Comparison of ENCODE assay signal across 1 cellular context in genomic region chr4:185304944-185305690, GRCh38.
TF ChIP-seq lines count a peak whose summit lies in the region.

No MANE protein-coding gene starts in this region.

TF ChIP-seq in GM12878, 131 proteins besides CTCF, POLR2A, EP300 and RAD21 (continued from another document and continues in another):
- TF ChIP-seq IRF5 (IDR thresholded peaks at IDR 0.05; ENCODE audit: borderline replicate concordance) = no peak
- no peak for TF ChIP-seq ETV6 (conservative IDR thresholded peaks at IDR 0.05 in 1 of 2, IDR thresholded peaks at IDR 0.05 in 1 of 2; ENCODE audit: borderline replicate concordance in 1 of 2, low read depth in 1 of 2)
- peak; percentile 25; the same call in 1 of the 2 replicates for TF ChIP-seq USF2 (IDR thresholded peaks at IDR 0.05; ENCODE audit: borderline replicate concordance, low read depth, low read length)
- TF ChIP-seq HDGF (IDR thresholded peaks at IDR 0.05) = no peak
- no peak for TF ChIP-seq SMAD1 (IDR thresholded peaks at IDR 0.05; ENCODE audit: low read depth, partially characterized antibody)
- TF ChIP-seq ZNF384 (IDR thresholded peaks at IDR 0.05; ENCODE audit: borderline replicate concordance, low read depth, low read length) = no peak
- no peak for TF ChIP-seq FOXM1 (IDR thresholded peaks at IDR 0.05; ENCODE audit: low read depth, low read length)
- no peak for TF ChIP-seq JUNB (IDR thresholded peaks at IDR 0.05)
- TF ChIP-seq FOS (IDR thresholded peaks at IDR 0.05; ENCODE audit: borderline replicate concordance, extremely low read depth, insufficient read length) = no peak
- no peak for TF ChIP-seq E2F8 (IDR thresholded peaks at IDR 0.05; ENCODE audit: low read depth, partially characterized antibody)
- peak; percentile 21; the same call in 1 of the 2 replicates for TF ChIP-seq ATF3 (IDR thresholded peaks at IDR 0.05; ENCODE audit: borderline replicate concordance, extremely low read depth, low read depth, low read length)
- TF ChIP-seq YY1 (IDR thresholded peaks at IDR 0.05; ENCODE audit: low read depth, low read length) = peak; percentile 85; the same call in 1 of the 2 replicates
- TF ChIP-seq ZBTB11 (CRISPR knock-in tag; IDR thresholded peaks at IDR 0.05) = no peak
- no peak for TF ChIP-seq RUNX3 (IDR thresholded peaks at IDR 0.05; ENCODE audit: low read length)
- TF ChIP-seq PRDM15 (CRISPR knock-in tag; IDR thresholded peaks at IDR 0.05) = no peak
- no peak for TF ChIP-seq CHD1 (IDR thresholded peaks at IDR 0.05; ENCODE audit: low read depth, low read length)
- TF ChIP-seq ZNF687 (IDR thresholded peaks at IDR 0.05) = peak; percentile 43; the same call in 1 of the 2 replicates
- no peak for TF ChIP-seq KLF5 (IDR thresholded peaks at IDR 0.05; ENCODE audit: partially characterized antibody)
- TF ChIP-seq EZH2 (IDR thresholded peaks at IDR 0.05; ENCODE audit: borderline replicate concordance, control insufficient read depth, low read depth, low read length) = no peak
- no peak for TF ChIP-seq ELK1 (IDR thresholded peaks at IDR 0.05; ENCODE audit: low read depth, low read length)
- TF ChIP-seq IRF4 (IDR thresholded peaks at IDR 0.05; ENCODE audit: low read depth, low read length) = no peak
- TF ChIP-seq IKZF2 (IDR thresholded peaks at IDR 0.05) = 0 out of 4 replicates have a peak, but pooled peaks of 1 of the 2 experiments have one; percentile 18
- no peak for TF ChIP-seq RBBP5 (conservative IDR thresholded peaks at IDR 0.05)
- no peak for TF ChIP-seq DPF2 (IDR thresholded peaks at IDR 0.05)
- no peak for TF ChIP-seq ZNF592 (IDR thresholded peaks at IDR 0.05)
- no peak for TF ChIP-seq POLR2AphosphoS2 (IDR thresholded peaks at IDR 0.05; ENCODE audit: low read depth, low read length)
- TF ChIP-seq HSF1 (IDR thresholded peaks at IDR 0.05; ENCODE audit: low read depth, low read length) = no peak
- 0 out of 2 replicates have a peak, but pooled peaks have one; percentile 6 for TF ChIP-seq BACH1 (IDR thresholded peaks at IDR 0.05; ENCODE audit: borderline replicate concordance)
